ENCODE assay signal across 19 cellular contexts in genomic region chr5:149294872-149295829, GRCh38. TPM values are rescaled to one million over a fixed set of nuclear protein-coding genes. Genes with fewer than 3 reads are reported as not detected.
DNase-seq lines count a peak whose midpoint lies in the region; ATAC-seq, FAIRE-seq and TF ChIP-seq lines count a peak whose summit lies in the region.
"Had no signal": no experiment of that assay in that cellular context is flagged by ENCODE, and none has a peak within 500 bp of the region (broad histone marks: within the 10 kb centered on the region; RNA-seq: fewer than 3 reads in every experiment).

No MANE protein-coding gene starts in this region.

- DNase-seq in activated CD8-positive, alpha-beta T cell treated with anti-CD3 and anti-CD28 coated beads for 36 hours = no peak
- DNase-seq in activated CD8-positive, alpha-beta T cell treated with anti-CD3 and anti-CD28 coated beads, Interleukin-2, amount 10 ng/mL, durations not matched to agents 7 days and 5 days = no peak
- no peak for DNase-seq in GM19239 (ENCODE audit: insufficient read length, low spot score)
- DNase-seq in WTC11 (ENCODE audit: low spot score) = no peak
- DNase-seq in nephron progenitor cell = no peak
- no peak for DNase-seq in mesenchymal stem cell
- DNase-seq in CD4-positive, alpha-beta memory T cell = no peak
- DNase-seq in NOMO-1 treated with DMSO at 0.1 percent for 48 hours (lab: John Stamatoyannopoulos, UW; ENCODE audit: unreplicated experiment) = no peak
- DNase-seq: activated CD4-positive, CD25-positive, alpha-beta regulatory T cell; activated gamma-delta T cell; DMS79; left lung; NCI-H187 treated with DMSO at 0.1 percent for 48 hours; NCI-H510A treated with DMSO at 0.1 percent for 48 hours; T-helper 2 cell; transverse colon had no signal

- no peak overlapping the region for H2BK5ac ChIP-seq in mesenchymal stem cell (ENCODE audit: low read depth, low read length, poor library complexity, severe bottlenecking)

- no peaks in the 10 kb centered on the region for H3K36me3 Mint-ChIP-seq in activated CD8-positive, alpha-beta T cell treated with anti-CD3 and anti-CD28 coated beads for 36 hours (ENCODE audit: low read depth)
- no peaks in the 10 kb centered on the region for H3K36me3 Mint-ChIP-seq in activated CD8-positive, alpha-beta T cell treated with anti-CD3 and anti-CD28 coated beads, Interleukin-2, amount 10 ng/mL, durations not matched to agents 7 days and 5 days (ENCODE audit: low read depth)
- H3K36me3 Mint-ChIP-seq in WTC11 (no peaks in the 10 kb centered on the region), nephron progenitor cell (ENCODE audit: low read depth) (no peaks in the 10 kb centered on the region)
- H3K36me3 Mint-ChIP-seq in CD4-positive, alpha-beta memory T cell = no peaks in the 10 kb centered on the region

- H2BK120ac ChIP-seq in mesenchymal stem cell (ENCODE audit: low read depth, low read length) = no peak overlapping the region

- no peak overlapping the region for H3K14ac ChIP-seq in mesenchymal stem cell (ENCODE audit: low read length in 2 of 2)

- H4K8ac ChIP-seq in mesenchymal stem cell (ENCODE audit: low read length) = no peak overlapping the region

- peaks cover 14% of the 10 kb centered on the region for H3K4me1 ChIP-seq in mesenchymal stem cell (ENCODE audit: control insufficient read depth, insufficient read depth, low read depth, low read length)
- H3K4me1 ChIP-seq in CD4-positive, alpha-beta memory T cell (ENCODE audit: insufficient read depth, low read length) = peaks cover 9% of the 10 kb centered on the region
- H3K4me1 ChIP-seq: transverse colon had no signal

- WGBS in mesenchymal stem cell = 77% methylated on average over 8 of the region's 10 CpGs

- no peaks in the 10 kb centered on the region for H3K27me3 ChIP-seq in mesenchymal stem cell (ENCODE audit: control insufficient read depth in 1 of 2, insufficient read depth in 1 of 2, low read length in 2 of 2)
- H3K27me3 ChIP-seq in CD4-positive, alpha-beta memory T cell (ENCODE audit: insufficient read depth, low read length) = peaks cover 3% of the 10 kb centered on the region
- H3K27me3 ChIP-seq: transverse colon had no signal

- H3K36me3 ChIP-seq in mesenchymal stem cell (ENCODE audit: control insufficient read depth in 1 of 2, insufficient read depth in 2 of 2, low read depth in 1 of 2, low read length in 2 of 2) = peaks cover 4 to 10% of the 10 kb centered on the region in 2 experiments
- no peaks in the 10 kb centered on the region for H3K36me3 ChIP-seq in CD4-positive, alpha-beta memory T cell (ENCODE audit: insufficient read depth, low read length)
- H3K36me3 ChIP-seq: left lung, transverse colon had no signal

- TF ChIP-seq CTCF in activated CD8-positive, alpha-beta T cell treated with anti-CD3 and anti-CD28 coated beads for 36 hours (IDR thresholded peaks at IDR 0.05) = no peak
- TF ChIP-seq CTCF in WTC11 (IDR thresholded peaks at IDR 0.05) (no peak), nephron progenitor cell (IDR thresholded peaks at IDR 0.05) (no peak)

- intact Hi-C loops in activated CD8-positive, alpha-beta T cell treated with anti-CD3 and anti-CD28 coated beads for 36 hours (cut with micrococcal nuclease) = no loop called here
- intact Hi-C loops in CD4-positive, alpha-beta memory T cell (cut with micrococcal nuclease) = no loop called here

- POLR2A ChIA-PET in activated CD8-positive, alpha-beta T cell treated with anti-CD3 and anti-CD28 coated beads for 36 hours (lab: Charles Lee) = interaction anchor here (0.7 to 1.5 kb wide), 2 partner anchors 37 to 63 kb away, joined by 3 to 5 read pairs; no protein-coding TSS in a partner anchor
- POLR2A ChIA-PET in activated CD8-positive, alpha-beta T cell treated with anti-CD3 and anti-CD28 coated beads, Interleukin-2, amount 10 ng/mL, durations not matched to agents 7 days and 5 days (lab: Charles Lee) = interaction anchor here (0.5 kb wide), 1 partner anchor 15 kb away, joined by 3 read pairs; no protein-coding TSS in a partner anchor
- POLR2A ChIA-PET in WTC11 (lab: Charles Lee) = no interaction called here
- POLR2A ChIA-PET in CD4-positive, alpha-beta memory T cell (lab: Charles Lee; ENCODE audit: partially characterized antibody) = no interaction called here

- no peak overlapping the region for H3K27ac Mint-ChIP-seq in activated CD8-positive, alpha-beta T cell treated with anti-CD3 and anti-CD28 coated beads for 36 hours
- H3K27ac Mint-ChIP-seq in activated CD8-positive, alpha-beta T cell treated with anti-CD3 and anti-CD28 coated beads, Interleukin-2, amount 10 ng/mL, durations not matched to agents 7 days and 5 days = no peak overlapping the region
- H3K27ac Mint-ChIP-seq in WTC11 (peak overlapping the region; percentile 73), nephron progenitor cell (peak overlapping the region; percentile 31)
- no peak overlapping the region for H3K27ac Mint-ChIP-seq in CD4-positive, alpha-beta memory T cell

- H3K4me3 Mint-ChIP-seq in activated CD8-positive, alpha-beta T cell treated with anti-CD3 and anti-CD28 coated beads for 36 hours = no peak overlapping the region
- H3K4me3 Mint-ChIP-seq in activated CD8-positive, alpha-beta T cell treated with anti-CD3 and anti-CD28 coated beads, Interleukin-2, amount 10 ng/mL, durations not matched to agents 7 days and 5 days = no peak overlapping the region
- H3K4me3 Mint-ChIP-seq in WTC11 (peak overlapping the region; percentile 7), nephron progenitor cell (peak overlapping the region; percentile 20)
- H3K4me3 Mint-ChIP-seq in CD4-positive, alpha-beta memory T cell = peak overlapping the region in 3 of 8 donors; percentile 1 to 40 (median 17)

- H3K9ac ChIP-seq in mesenchymal stem cell (ENCODE audit: low read length) = no peak overlapping the region

- no peak overlapping the region for H3K27ac ChIP-seq in mesenchymal stem cell (ENCODE audit: low read length, poor library complexity, severe bottlenecking)
- H3K27ac ChIP-seq in CD4-positive, alpha-beta memory T cell (ENCODE audit: low read depth, low read length) = no peak overlapping the region
- H3K27ac ChIP-seq: C4-2B, transverse colon had no signal

- H3K18ac ChIP-seq in mesenchymal stem cell (ENCODE audit: low read depth in 1 of 2, low read length in 2 of 2) = no peak overlapping the region

- no peak overlapping the region for H2AK5ac ChIP-seq in mesenchymal stem cell (ENCODE audit: low read length, severe bottlenecking)

- no peak overlapping the region for H3K4ac ChIP-seq in mesenchymal stem cell (ENCODE audit: low read depth in 1 of 2, low read length in 2 of 2)

- H4K91ac ChIP-seq in mesenchymal stem cell (ENCODE audit: low read length) = no peak overlapping the region

- peak overlapping the region in 1 of 2 experiments; percentile 21 for H3K4me3 ChIP-seq in mesenchymal stem cell (ENCODE audit: insufficient read depth in 1 of 2, low read depth in 1 of 2, low read length in 2 of 2)
- no peak overlapping the region for H3K4me3 ChIP-seq in CD4-positive, alpha-beta memory T cell (ENCODE audit: low read length in 2 of 2)
- H3K4me3 ChIP-seq: left lung, transverse colon had no signal

- no peak overlapping the region for H3K23ac ChIP-seq in mesenchymal stem cell (ENCODE audit: low read length in 2 of 2)

- no peak overlapping the region for H2BK15ac ChIP-seq in mesenchymal stem cell (ENCODE audit: low read depth, poor library complexity, severe bottlenecking)

- H2AFZ ChIP-seq in mesenchymal stem cell (ENCODE audit: low read depth, low read length) = no peak overlapping the region

- no peak overlapping the region for H3K4me2 ChIP-seq in mesenchymal stem cell (ENCODE audit: low read length, poor library complexity, severe bottlenecking)

- H3K27me3 Mint-ChIP-seq in activated CD8-positive, alpha-beta T cell treated with anti-CD3 and anti-CD28 coated beads for 36 hours = no peaks in the 10 kb centered on the region
- H3K27me3 Mint-ChIP-seq in activated CD8-positive, alpha-beta T cell treated with anti-CD3 and anti-CD28 coated beads, Interleukin-2, amount 10 ng/mL, durations not matched to agents 7 days and 5 days (ENCODE audit: low read depth) = peaks cover 19% of the 10 kb centered on the region
- H3K27me3 Mint-ChIP-seq in WTC11 (ENCODE audit: low read depth) (no peaks in the 10 kb centered on the region), nephron progenitor cell (ENCODE audit: low read depth, poor library complexity) (peaks cover 3% of the 10 kb centered on the region)
- peaks cover 9 to 11% of the 10 kb centered on the region in 2 donors for H3K27me3 Mint-ChIP-seq in CD4-positive, alpha-beta memory T cell

- H3K9me3 Mint-ChIP-seq in activated CD8-positive, alpha-beta T cell treated with anti-CD3 and anti-CD28 coated beads for 36 hours = no peaks in the 10 kb centered on the region
- H3K9me3 Mint-ChIP-seq in activated CD8-positive, alpha-beta T cell treated with anti-CD3 and anti-CD28 coated beads, Interleukin-2, amount 10 ng/mL, durations not matched to agents 7 days and 5 days (ENCODE audit: insufficient read depth) = no peaks in the 10 kb centered on the region
- no peaks in the 10 kb centered on the region for H3K9me3 Mint-ChIP-seq in WTC11
- H3K9me3 Mint-ChIP-seq in nephron progenitor cell = no peaks in the 10 kb centered on the region
- no peaks in the 10 kb centered on the region for H3K9me3 Mint-ChIP-seq in CD4-positive, alpha-beta memory T cell

- CTCF ChIA-PET in activated CD8-positive, alpha-beta T cell treated with anti-CD3 and anti-CD28 coated beads for 36 hours (lab: Charles Lee) = interaction anchor here (0.6 to 1.1 kb wide), 3 partner anchors 22 to 58 kb away, joined by 3 to 4 read pairs (median 3); no protein-coding TSS in a partner anchor
- CTCF ChIA-PET in activated CD8-positive, alpha-beta T cell treated with anti-CD3 and anti-CD28 coated beads, Interleukin-2, amount 10 ng/mL, durations not matched to agents 7 days and 5 days (lab: Charles Lee) = interaction anchor here (1.1 kb wide), 1 partner anchor 20 kb away, joined by 5 read pairs; no protein-coding TSS in a partner anchor
- CTCF ChIA-PET in WTC11 (lab: Charles Lee) = interaction anchor here (0.6 to 1.6 kb wide), 7 partner anchors 19 to 180 kb away, joined by 3 to 12 read pairs (median 4); partner anchors contain the start of gene AFAP1L1
- CTCF ChIA-PET in CD4-positive, alpha-beta memory T cell (lab: Charles Lee; ENCODE audit: partially characterized antibody) = interaction anchor here (0.6 to 1.4 kb wide), 3 partner anchors 20 to 77 kb away, joined by 3 to 4 read pairs (median 3); no protein-coding TSS in a partner anchor

- peak; percentile 55 for FAIRE-seq in GM19239 (lab: Jason Lieb, UNC)
- FAIRE-seq: astrocyte, endometrium had no signal

- peaks cover 2% of the 10 kb centered on the region for H3K79me1 ChIP-seq in mesenchymal stem cell (replicated peaks; ENCODE audit: low read length, poor library complexity, severe bottlenecking)

- peak; percentile 20 for ATAC-seq in activated CD8-positive, alpha-beta T cell treated with anti-CD3 and anti-CD28 coated beads for 36 hours
- no peak for ATAC-seq in activated CD8-positive, alpha-beta T cell treated with anti-CD3 and anti-CD28 coated beads, Interleukin-2, amount 10 ng/mL, durations not matched to agents 7 days and 5 days
- ATAC-seq in WTC11 = peak; percentile 68
- ATAC-seq: left lung had no signal

- no peaks in the 10 kb centered on the region for H3K9me3 ChIP-seq in mesenchymal stem cell (ENCODE audit: control insufficient read depth, low read length)
- H3K9me3 ChIP-seq in CD4-positive, alpha-beta memory T cell (ENCODE audit: control insufficient read depth in 1 of 2, low read length in 2 of 2) = no peaks in the 10 kb centered on the region
- H3K9me3 ChIP-seq: left lung, transverse colon had no signal

- H3K4me1 Mint-ChIP-seq in activated CD8-positive, alpha-beta T cell treated with anti-CD3 and anti-CD28 coated beads for 36 hours (ENCODE audit: low read depth) = peaks cover 19% of the 10 kb centered on the region
- peaks cover 4% of the 10 kb centered on the region for H3K4me1 Mint-ChIP-seq in activated CD8-positive, alpha-beta T cell treated with anti-CD3 and anti-CD28 coated beads, Interleukin-2, amount 10 ng/mL, durations not matched to agents 7 days and 5 days (ENCODE audit: low read depth)
- H3K4me1 Mint-ChIP-seq in WTC11 (peaks cover 34% of the 10 kb centered on the region), nephron progenitor cell (peaks cover 43% of the 10 kb centered on the region)
- peaks cover 6 to 8% (median 7%) of the 10 kb centered on the region in 4 donors for H3K4me1 Mint-ChIP-seq in CD4-positive, alpha-beta memory T cell

- no peak overlapping the region for H2BK12ac ChIP-seq in mesenchymal stem cell (ENCODE audit: low read length in 2 of 2)

RNA-seq across cellular contexts. Expression of gene AFAP1L1, which starts 23.5 kb away (rescaled TPM):
- total RNA-seq in activated CD8-positive, alpha-beta T cell treated with anti-CD3 and anti-CD28 coated beads for 36 hours = 1 to 10 TPM; 1.3 to 1.6 TPM
- not detected for total RNA-seq in activated CD8-positive, alpha-beta T cell treated with anti-CD3 and anti-CD28 coated beads, Interleukin-2, amount 10 ng/mL, durations not matched to agents 7 days and 5 days
- total RNA-seq in WTC11 (2021) = 5.7 to 8.4 TPM (median 6.9 TPM) in 3 replicates
- polyA plus RNA-seq in mesenchymal stem cell (2013, experiment 1 of 2) = 10.1 TPM
- polyA plus RNA-seq in mesenchymal stem cell (2013, experiment 2 of 2) = 9.8 TPM
- not detected for total RNA-seq in CD4-positive, alpha-beta memory T cell
- polyA plus RNA-seq in CD4-positive, alpha-beta memory T cell = not detected

RNA-seq across cellular contexts. Expression of gene GRPEL2, which starts 50.1 kb away (rescaled TPM):
- 10 to 100 TPM; 31.0 to 31.1 TPM for total RNA-seq in activated CD8-positive, alpha-beta T cell treated with anti-CD3 and anti-CD28 coated beads for 36 hours
- 10 to 100 TPM; 29.9 to 30.0 TPM for total RNA-seq in activated CD8-positive, alpha-beta T cell treated with anti-CD3 and anti-CD28 coated beads, Interleukin-2, amount 10 ng/mL, durations not matched to agents 7 days and 5 days
- total RNA-seq in WTC11 (2021) = 35.3 to 48.6 TPM (median 35.5 TPM) in 3 replicates
- 9.4 TPM for polyA plus RNA-seq in mesenchymal stem cell (2013, experiment 1 of 2)
- 9.1 TPM for polyA plus RNA-seq in mesenchymal stem cell (2013, experiment 2 of 2)
- total RNA-seq in CD4-positive, alpha-beta memory T cell = 10 to 100 TPM; 39.4 to 41.9 TPM
- 1 to 10 TPM; 6.9 to 7.1 TPM for polyA plus RNA-seq in CD4-positive, alpha-beta memory T cell

Comparison
In these comparisons a context has a peak if more than half of its experiments do, and no peak if none do; other contexts are left out.
1. H3K27ac Mint-ChIP-seq: peak in WTC11 (single experiment) and nephron progenitor cell (single experiment); none in activated CD8-positive, alpha-beta T cell treated with anti-CD3 and anti-CD28 coated beads for 36 hours (single experiment), activated CD8-positive, alpha-beta T cell treated with anti-CD3 and anti-CD28 coated beads, Interleukin-2, amount 10 ng/mL, durations not matched to agents 7 days and 5 days (single experiment) and CD4-positive, alpha-beta memory T cell (0 of 7).
2. H3K4me3 Mint-ChIP-seq: peak in WTC11 (single experiment) and nephron progenitor cell (single experiment); none in activated CD8-positive, alpha-beta T cell treated with anti-CD3 and anti-CD28 coated beads for 36 hours (single experiment) and activated CD8-positive, alpha-beta T cell treated with anti-CD3 and anti-CD28 coated beads, Interleukin-2, amount 10 ng/mL, durations not matched to agents 7 days and 5 days (single experiment).
3. POLR2A ChIA-PET loops: an anchor here in activated CD8-positive, alpha-beta T cell treated with anti-CD3 and anti-CD28 coated beads for 36 hours (0.7 to 1.5 kb wide) and activated CD8-positive, alpha-beta T cell treated with anti-CD3 and anti-CD28 coated beads, Interleukin-2, amount 10 ng/mL, durations not matched to agents 7 days and 5 days (0.5 kb wide); none called in WTC11 and CD4-positive, alpha-beta memory T cell.